In the genomic region with DNA sequence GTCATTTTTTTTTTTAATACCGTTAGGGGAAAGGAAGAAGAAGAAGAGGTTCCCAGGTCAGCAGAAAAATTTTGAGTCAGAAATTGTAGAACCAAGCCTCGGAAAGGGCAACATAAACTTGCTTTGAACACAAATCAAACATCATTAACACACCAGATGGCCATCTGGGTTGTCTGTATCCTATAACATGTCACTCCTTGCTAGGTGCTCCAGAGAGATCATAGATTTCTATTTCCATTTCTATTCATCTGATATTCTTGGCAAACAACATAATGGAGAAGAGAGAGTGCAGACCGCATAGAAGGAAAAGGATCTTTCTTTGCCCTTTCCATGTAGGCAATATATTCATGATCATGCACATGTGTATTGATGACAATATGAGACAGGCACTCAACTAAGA, we compare ENCODE assay signal across 5 cellular contexts.
"Had no signal": no experiment of that assay in that cellular context is flagged by ENCODE, and none has a peak within 500 bp of the region (broad histone marks: within the 10 kb centered on the region; RNA-seq: fewer than 3 reads in every experiment).

No MANE protein-coding gene starts in this region.

- DNase-seq: H9, HCEC 1CT, IMR-90 had no signal

- H3K4me2 ChIP-seq: GM23338 had no signal

- H2AFZ ChIP-seq: GM23338 had no signal

- H3K4me3 ChIP-seq: GM23338, K562 had no signal
